ENCODE assay signal across 8 cellular contexts in genomic region chr6:89350281-89351037, GRCh38. TPM values are rescaled to one million over a fixed set of nuclear protein-coding genes. Genes with fewer than 3 reads are reported as not detected.
DNase-seq lines count a peak whose midpoint lies in the region; ATAC-seq and TF ChIP-seq lines count a peak whose summit lies in the region.

No MANE protein-coding gene starts in this region.

- intact Hi-C loops in colonic mucosa (cut with DNase I) (no loop called here), head of caudate nucleus (cut with DNase I) (no loop called here)

- WGBS in GM23248 (ENCODE audit: low coverage in 1 of 2, low lambda C conversion rate in 2 of 2, missing lambda C conversion rate in 2 of 2), 2 experiments: 50 to 52% methylated on average over 4 of the region's 4 CpGs

- peaks cover 28% of the 10 kb centered on the region for H3F3A ChIP-seq in GM23248 (ENCODE audit: insufficient read depth)

- H3K9me2 ChIP-seq in GM23248 (ENCODE audit: insufficient read depth): no peaks in the 10 kb centered on the region

- peak overlapping the region; percentile 11; the same call in 1 of the 2 replicates for H3K27ac ChIP-seq in GM23248
- H3K27ac ChIP-seq in colonic mucosa: peak overlapping the region; percentile 99
- H3K27ac ChIP-seq in parathyroid adenoma: peak overlapping the region; percentile 25

- peaks cover 70% of the 10 kb centered on the region for H3K79me2 ChIP-seq in GM23248 (ENCODE audit: insufficient read depth)
- H3K79me2 ChIP-seq in parathyroid adenoma: peaks cover 58% of the 10 kb centered on the region

- H3K9me3 ChIP-seq in GM23248 (ENCODE audit: low read depth) (no peaks in the 10 kb centered on the region), colonic mucosa (no peaks in the 10 kb centered on the region), parathyroid adenoma (ENCODE audit: control insufficient read depth, low read length) (no peaks in the 10 kb centered on the region)

- DNase-seq in GM23248: peak; percentile 24
- peak; percentile 20 for DNase-seq in NCI-H69 (lab: John Stamatoyannopoulos, UW)
- DNase-seq in colonic mucosa: no peak
- no peak for DNase-seq in head of caudate nucleus
- no peak for DNase-seq in stimulated activated CD4-positive, alpha-beta T cell treated with anti-CD3 and anti-CD28 coated beads, Interleukin-1b, Interleukin-23, amount 100 ng/mL, for 48 hours

- peaks cover 17% of the 10 kb centered on the region; the same call in 1 of the 2 replicates for H4K20me1 ChIP-seq in GM23248 (ENCODE audit: insufficient read depth)

- ATAC-seq in HG02588 (IDR thresholded peaks at IDR 0.05; ENCODE audit: unreplicated experiment): no peak

- no peak overlapping the region for H2AFZ ChIP-seq in GM23248
- no peak overlapping the region for H2AFZ ChIP-seq in parathyroid adenoma

- H3K27me3 ChIP-seq in GM23248 (replicated peaks; ENCODE audit: insufficient read depth) (no peaks in the 10 kb centered on the region), colonic mucosa (no peaks in the 10 kb centered on the region), parathyroid adenoma (ENCODE audit: control insufficient read depth, insufficient read depth, low read length) (no peaks in the 10 kb centered on the region)

- H3K4me1 ChIP-seq in GM23248 (ENCODE audit: insufficient read depth) (peaks cover 39% of the 10 kb centered on the region), colonic mucosa (no peaks in the 10 kb centered on the region), parathyroid adenoma (peaks cover 31% of the 10 kb centered on the region)

- H3K9ac ChIP-seq in GM23248 (peak overlapping the region; percentile 99; the same call in 1 of the 2 replicates), colonic mucosa (ENCODE audit: low read depth in 2 of 2, low read length in 2 of 2) (no peak overlapping the region), parathyroid adenoma (no peak overlapping the region)

- H3K36me3 ChIP-seq in GM23248 (ENCODE audit: low read depth) (no peaks in the 10 kb centered on the region), colonic mucosa (no peaks in the 10 kb centered on the region), parathyroid adenoma (ENCODE audit: control insufficient read depth, insufficient read depth, low read length) (no peaks in the 10 kb centered on the region)

- H3K4me2 ChIP-seq in GM23248 (ENCODE audit: unreplicated experiment) (peak overlapping the region; percentile 95), parathyroid adenoma (ENCODE audit: low read length) (peak overlapping the region; percentile 39)

- in situ Hi-C loops in GM23248 (cut with MboI): loop anchor here (25.0 kb wide), 1 partner anchor 363 kb away; no protein-coding TSS in a partner anchor

- TF ChIP-seq CTCF in GM12875 (IDR thresholded peaks at IDR 0.05; ENCODE audit: borderline replicate concordance, insufficient read depth, low read depth, low read length) (no peak), colonic mucosa (IDR thresholded peaks at IDR 0.05) (no peak), parathyroid adenoma (IDR thresholded peaks at IDR 0.05) (no peak)

- peak overlapping the region; percentile 31 for H3K4me3 ChIP-seq in GM12875 (ENCODE audit: low read depth, low read length)
- peak overlapping the region; percentile 96 for H3K4me3 ChIP-seq in GM23248
- peak overlapping the region; percentile 86 for H3K4me3 ChIP-seq in colonic mucosa
- H3K4me3 ChIP-seq in parathyroid adenoma (ENCODE audit: low read depth, low read length): peak overlapping the region; percentile 13

RNA-seq across cellular contexts. Expression of gene UBE2J1, which starts 2.1 kb away (rescaled TPM):
- total RNA-seq in GM23248 (2014; rRNA removed; shearing (Covaris generic)): 42.9 and 43.4 TPM in 2 replicates
- 44.5 and 44.6 TPM in 2 replicates for polyA plus RNA-seq in GM23248 (2016; fragmentation: Nextera tagmentation; extraction: Ambion mirVana)
- 10 to 100 TPM; 32.1 to 57.2 TPM for total RNA-seq in colonic mucosa

RNA-seq across cellular contexts. Expression of gene GABRR2, which starts 35.4 kb away (rescaled TPM):
- not detected in 2 replicates for total RNA-seq in GM23248 (2014; rRNA removed; shearing (Covaris generic))
- polyA plus RNA-seq in GM23248 (2016; fragmentation: Nextera tagmentation; extraction: Ambion mirVana): not detected in 2 replicates
- under 1 TPM; 0.48 to 0.49 TPM for total RNA-seq in colonic mucosa

Comparison
In these comparisons a context has a peak if more than half of its experiments do, and no peak if none do; other contexts are left out.
1. H3K4me3 ChIP-seq: peak in every context shown above with its lines; median percentile 96 in GM23248; 86 in colonic mucosa; 31 in GM12875; 13 in parathyroid adenoma.
2. DNase-seq: peak in GM23248 (single experiment) and NCI-H69 (single experiment); none in colonic mucosa (single experiment), head of caudate nucleus (0 of 42) and stimulated activated CD4-positive, alpha-beta T cell treated with anti-CD3 and anti-CD28 coated beads, Interleukin-1b, Interleukin-23, amount 100 ng/mL, for 48 hours (single experiment).
3. H3K27ac ChIP-seq: peak in every context shown above with its lines; median percentile 99 in colonic mucosa; 25 in parathyroid adenoma; 11 in GM23248.